Comparison of ENCODE assay signal across 8 cellular contexts in genomic region chr1:2290171-2290578, GRCh38.
DNase-seq lines count a peak whose midpoint lies in the region; ATAC-seq and TF ChIP-seq lines count a peak whose summit lies in the region.

No MANE protein-coding gene starts in this region.

- no peaks in the 10 kb centered on the region for H3K27me3 Mint-ChIP-seq in T-helper 17 cell

- peak overlapping the region; percentile 98 for H3K4me2 ChIP-seq in BLaER1

- DNase-seq in T-helper 17 cell (no peak), heart left ventricle (no peak), thyroid gland (no peak), medulla oblongata (ENCODE audit: extremely low spot score) (no peak), D341Med (ENCODE audit: low spot score) (no peak), ACHN (no peak)

- peak overlapping the region; percentile 96 for H3K27ac Mint-ChIP-seq in T-helper 17 cell

- intact Hi-C loops in heart left ventricle (cut with DNase I): loop anchor here in 2 of 10 donors (5.0 to 10.0 kb wide), 2 partner anchors 45 to 58 kb away; no protein-coding TSS in a partner anchor
- intact Hi-C loops in thyroid gland (cut with DNase I): no loop called here

- H3K4me3 ChIP-seq in BLaER1: peak overlapping the region; percentile 56
- H3K4me3 ChIP-seq in heart left ventricle: peak overlapping the region in 9 of 12 donors; percentile 18 to 53 (median 36)
- no peak overlapping the region for H3K4me3 ChIP-seq in thyroid gland (replicated peaks in 1 of 3)

- ATAC-seq in GM21528 (IDR thresholded peaks at IDR 0.05; ENCODE audit: low FRiP score, unreplicated experiment) (peak; percentile 20), T-helper 17 cell (peak; percentile 42), heart left ventricle (peak; percentile 8 to 30 (median 22))

- in situ Hi-C loops in ACHN (cut with HindIII; ENCODE audit: low pct_ligation_motif_present, low pct_unique_long_range_greater_than_20kb, low sequenced_read_pairs): no loop called here

- H3K4me3 Mint-ChIP-seq in T-helper 17 cell: peak overlapping the region; percentile 91

- H3K27ac ChIP-seq in BLaER1: no peak overlapping the region
- H3K27ac ChIP-seq in heart left ventricle: peak overlapping the region; percentile 56 to 97 (median 75)
- H3K27ac ChIP-seq in thyroid gland: peak overlapping the region; percentile 15 to 79 (median 72)

- TF ChIP-seq POLR2A in heart left ventricle (IDR thresholded peaks at IDR 0.05): no peak
- TF ChIP-seq POLR2A in thyroid gland (IDR thresholded peaks at IDR 0.05): no peak

- H3K9me3 ChIP-seq in BLaER1 (no peaks in the 10 kb centered on the region), T-helper 17 cell (ENCODE audit: control insufficient read depth, low read length, poor library complexity, severe bottlenecking) (no peaks in the 10 kb centered on the region), heart left ventricle (no peaks in the 10 kb centered on the region), thyroid gland (no peaks in the 10 kb centered on the region)

- peaks cover 2% of the 10 kb centered on the region for H3K36me3 Mint-ChIP-seq in T-helper 17 cell (ENCODE audit: low read depth)

- peaks cover 58% of the 10 kb centered on the region for H3K4me1 Mint-ChIP-seq in T-helper 17 cell

- peaks cover 100% of the 10 kb centered on the region for H4K20me1 ChIP-seq in BLaER1

- WGBS in heart left ventricle, 4 donors: 45 to 57% (median 51%) methylated on average over 5 to 7 of the region's 7 CpGs
- 44 to 69% methylated on average over 2 of the region's 7 CpGs for WGBS in thyroid gland, 2 donors

- H3K36me3 ChIP-seq in BLaER1 (no peaks in the 10 kb centered on the region), heart left ventricle (no peaks in the 10 kb centered on the region), thyroid gland (no peaks in the 10 kb centered on the region)

- peaks cover 74% of the 10 kb centered on the region for H3K4me1 ChIP-seq in BLaER1
- peaks cover 14 to 88% (median 77%) of the 10 kb centered on the region in 12 donors for H3K4me1 ChIP-seq in heart left ventricle
- H3K4me1 ChIP-seq in thyroid gland: peaks cover 43 to 75% of the 10 kb centered on the region in 2 donors

- H3K27me3 ChIP-seq in BLaER1 (peaks cover 50% of the 10 kb centered on the region), heart left ventricle (no peaks in the 10 kb centered on the region), thyroid gland (no peaks in the 10 kb centered on the region)

- no peak overlapping the region for H3K9ac ChIP-seq in BLaER1

- TF ChIP-seq CTCF in heart left ventricle (IDR thresholded peaks at IDR 0.05) (no peak), thyroid gland (IDR thresholded peaks at IDR 0.05) (no peak)

Comparison
In these comparisons a context has a peak if more than half of its experiments do, and no peak if none do; other contexts are left out.
1. H3K4me3 ChIP-seq: peak in BLaER1 (single experiment) and heart left ventricle (9 of 12); none in thyroid gland (0 of 3).
2. Peak in every context shown above with its lines, with median percentiles within 50 percentile points of each other: ATAC-seq.